ENCODE assay signal across 14 cellular contexts in genomic region chr12:116257213-116257612, GRCh38. TPM values are rescaled to one million over a fixed set of nuclear protein-coding genes. Genes with fewer than 3 reads are reported as not detected.
DNase-seq lines count a peak whose midpoint lies in the region; ATAC-seq and TF ChIP-seq lines count a peak whose summit lies in the region.
"Had no signal": no experiment of that assay in that cellular context is flagged by ENCODE, and none has a peak within 500 bp of the region (broad histone marks: within the 10 kb centered on the region; RNA-seq: fewer than 3 reads in every experiment).

No MANE protein-coding gene starts in this region.

- no peak overlapping the region for H3K4me3 Mint-ChIP-seq in chondrocyte (ENCODE audit: unreplicated experiment)
- H3K4me3 Mint-ChIP-seq in mesothelial cell of epicardium, result no peak overlapping the region
- H3K4me3 Mint-ChIP-seq: neural crest cell; T-helper 1 cell treated with Interleukin-12 subunit alpha and Interleukin-12 subunit beta and Interleukin-4 antibody, amounts not matched to agents 30 μg/mL and 1 μg/mL, for 36 hours had no signal

- no peak overlapping the region for H3K4me3 ChIP-seq in ACC112 (ENCODE audit: low read depth, low read length)
- H3K4me3 ChIP-seq: esophagus squamous epithelium had no signal

- H2AFZ ChIP-seq in ACC112 (ENCODE audit: low read length, unreplicated experiment), result no peak overlapping the region

- H3K36me3 Mint-ChIP-seq in chondrocyte (ENCODE audit: low read depth) (no peaks in the 10 kb centered on the region), mesothelial cell of epicardium (peaks cover 15% of the 10 kb centered on the region)
- peaks cover 2 to 12% of the 10 kb centered on the region in 2 donors for H3K36me3 Mint-ChIP-seq in activated naive CD4-positive, alpha-beta T cell treated with anti-CD3 and anti-CD28 coated beads, Interleukin-2, amount 50 U/mL, for 72 hours

- peaks cover 20% of the 10 kb centered on the region for H3K4me1 ChIP-seq in ACC112 (ENCODE audit: control insufficient read depth, insufficient read depth, low read length, unreplicated experiment)

- H3K4me1 Mint-ChIP-seq in chondrocyte (ENCODE audit: low read depth), result peaks cover 88% of the 10 kb centered on the region
- H3K4me1 Mint-ChIP-seq in mesothelial cell of epicardium, result peaks cover 31% of the 10 kb centered on the region

- H3K27me3 ChIP-seq in ACC112 (ENCODE audit: insufficient read depth, low read length), result no peaks in the 10 kb centered on the region
- H3K27me3 ChIP-seq: esophagus squamous epithelium had no signal

- peaks cover 97% of the 10 kb centered on the region for H3K79me2 ChIP-seq in ACC112 (ENCODE audit: control insufficient read depth, insufficient read depth, low read length, unreplicated experiment)

- peak overlapping the region; percentile 11; the same call in 1 of the 2 replicates for H3K27ac ChIP-seq in ACC112 (ENCODE audit: low read depth, low read length)

- no peak for ATAC-seq in HG03097 (IDR thresholded peaks at IDR 0.05; ENCODE audit: low FRiP score, unreplicated experiment)
- ATAC-seq in GM18519 (IDR thresholded peaks at IDR 0.05; ENCODE audit: low FRiP score, unreplicated experiment), result no peak
- no peak for ATAC-seq in activated naive CD4-positive, alpha-beta T cell treated with anti-CD3 and anti-CD28 coated beads, Interleukin-2, amount 50 U/mL, for 72 hours

- 0 out of 2 replicates have a peak, but pooled peaks cover 2% of the 10 kb centered on the region for H3K36me3 ChIP-seq in ACC112 (ENCODE audit: insufficient read depth, low read length)
- H3K36me3 ChIP-seq: esophagus squamous epithelium had no signal

- H3K27me3 Mint-ChIP-seq in chondrocyte (ENCODE audit: low read depth) (no peaks in the 10 kb centered on the region), mesothelial cell of epicardium (ENCODE audit: low read depth) (no peaks in the 10 kb centered on the region)
- H3K27me3 Mint-ChIP-seq: CD4-positive, CD25-positive, alpha-beta regulatory T cell had no signal

- peak overlapping the region; percentile 76 for H3K27ac Mint-ChIP-seq in chondrocyte (ENCODE audit: unreplicated experiment)
- H3K27ac Mint-ChIP-seq in mesothelial cell of epicardium, result peak overlapping the region; percentile 78
- H3K27ac Mint-ChIP-seq in activated naive CD4-positive, alpha-beta T cell treated with anti-CD3 and anti-CD28 coated beads, Interleukin-2, amount 50 U/mL, for 72 hours, result no peak overlapping the region
- H3K27ac Mint-ChIP-seq: activated T-helper 2 cell treated with anti-CD3 and anti-CD28 coated beads, Interferon-gamma antibody, Interleukin-2, Interleukin-4, amounts not matched to agents 10 μg/mL and 5 μg/mL and 100 μg/mL, durations not matched to agents 14 hours and 24 hours and 36 hours; T-helper 1 cell treated with Interleukin-12 subunit alpha and Interleukin-12 subunit beta and Interleukin-4 antibody, amounts not matched to agents 30 μg/mL and 1 μg/mL, for 36 hours had no signal

- TF ChIP-seq CTCF in chondrocyte (IDR thresholded peaks at IDR 0.05) (no peak), mesothelial cell of epicardium (IDR thresholded peaks at IDR 0.05; ENCODE audit: unreplicated experiment) (no peak)

- peaks cover 2% of the 10 kb centered on the region for H3K9me3 Mint-ChIP-seq in chondrocyte (ENCODE audit: low read depth)
- peaks cover 10% of the 10 kb centered on the region for H3K9me3 Mint-ChIP-seq in mesothelial cell of epicardium
- H3K9me3 Mint-ChIP-seq in activated naive CD4-positive, alpha-beta T cell treated with anti-CD3 and anti-CD28 coated beads, Interleukin-2, amount 50 U/mL, for 72 hours, result peaks cover 0 to 4% of the 10 kb centered on the region in 2 donors

- DNase-seq in M059J (ENCODE audit: low read depth) (peak; percentile 27), chondrocyte (ENCODE audit: low spot score) (no peak), mesothelial cell of epicardium (ENCODE audit: low spot score in 2 of 2, unreplicated experiment in 2 of 2) (no peak), pons (ENCODE audit: low spot score) (no peak)
- no peak for DNase-seq in activated naive CD4-positive, alpha-beta T cell treated with anti-CD3 and anti-CD28 coated beads, Interleukin-2, amount 50 U/mL, for 72 hours (ENCODE audit: low spot score in 2 of 2)
- DNase-seq: CD4-positive, CD25-positive, alpha-beta regulatory T cell; esophagus squamous epithelium; NCI-H1694 treated with DMSO at 0.1 percent for 48 hours had no signal

RNA-seq across cellular contexts. Expression of gene MED13L, which starts 20.3 kb away (rescaled TPM):
- 38.6 and 53.0 TPM in 2 replicates for total RNA-seq in M059J (2014; rRNA removed; shearing (Covaris generic))
- total RNA-seq in chondrocyte (154 to 211 TPM (median 162 TPM) in 3 replicates), mesothelial cell of epicardium (174 to 179 TPM (median 178 TPM) in 3 replicates)
- 10 to 100 TPM; 54.2 to 64.0 TPM for total RNA-seq in activated naive CD4-positive, alpha-beta T cell treated with anti-CD3 and anti-CD28 coated beads, Interleukin-2, amount 50 U/mL, for 72 hours

Comparison
In these comparisons a context has a peak if more than half of its experiments do, and no peak if none do; other contexts are left out.
1. H3K27ac Mint-ChIP-seq: peak in chondrocyte (single experiment) and mesothelial cell of epicardium (single experiment); none in activated naive CD4-positive, alpha-beta T cell treated with anti-CD3 and anti-CD28 coated beads, Interleukin-2, amount 50 U/mL, for 72 hours (0 of 2).